ENCODE assay signal across 25 cellular contexts in the genomic region with DNA sequence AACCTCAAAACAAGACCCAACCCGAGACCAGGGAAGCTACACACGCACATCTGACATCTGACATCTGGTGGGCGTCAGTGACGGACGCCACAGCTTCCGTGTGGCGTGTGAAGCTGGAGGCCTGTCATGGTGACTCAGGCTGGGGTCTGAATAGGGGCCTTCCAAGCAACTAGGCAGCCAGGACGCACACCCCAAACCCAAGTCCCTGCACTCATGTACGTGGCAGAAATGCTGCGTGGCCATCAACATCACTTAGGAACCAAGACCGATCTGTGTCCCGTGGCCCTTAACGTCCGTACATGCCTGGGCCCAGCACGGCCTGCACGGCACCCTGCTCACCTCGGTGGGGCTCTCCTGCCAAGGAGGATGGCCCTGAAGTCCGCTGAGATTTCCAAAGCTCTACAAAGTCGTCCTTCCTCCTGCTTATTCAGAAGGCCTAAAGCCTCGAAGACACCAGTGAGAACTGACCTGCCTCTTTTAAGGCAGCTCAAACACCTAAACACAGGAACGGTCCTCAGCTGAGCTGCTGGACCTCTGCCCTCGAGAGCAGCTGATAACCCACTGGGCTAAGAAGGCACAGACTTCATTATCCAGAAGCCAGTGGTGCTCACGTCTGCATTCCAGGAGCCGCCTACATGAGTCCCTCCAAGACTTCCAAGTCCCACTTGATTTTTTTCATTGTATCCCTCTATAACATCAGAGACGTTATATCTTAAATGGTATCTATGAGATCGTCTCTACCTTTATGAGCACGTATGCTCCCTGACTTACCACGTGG.
DNase-seq lines count a peak whose midpoint lies in the region; TF ChIP-seq lines count a peak whose summit lies in the region.
"Had no signal": no experiment of that assay in that cellular context is flagged by ENCODE, and none has a peak within 500 bp of the region (broad histone marks: within the 10 kb centered on the region; RNA-seq: fewer than 3 reads in every experiment).

No MANE protein-coding gene starts in this region.

- H3K36me3 Mint-ChIP-seq in neural crest cell (ENCODE audit: low read depth): no peaks in the 10 kb centered on the region
- H3K36me3 Mint-ChIP-seq: stimulated activated naive B cell treated with anti-CD40 and anti-IgM and Interleukin-4, amounts not matched to agents 10 μg/mL and 1 μg/mL and 100 μg/mL, for 72 hours had no signal

- TF ChIP-seq CTCF in esophagus muscularis mucosa (IDR thresholded peaks at IDR 0.05) (no peak), neural crest cell (conservative IDR thresholded peaks at IDR 0.05) (no peak), tibial artery (IDR thresholded peaks at IDR 0.05) (no peak)

- H3K27ac Mint-ChIP-seq in neural crest cell (ENCODE audit: unreplicated experiment): peak overlapping the region; percentile 37
- H3K27ac Mint-ChIP-seq: stimulated activated naive B cell treated with anti-CD40 and anti-IgM and Interleukin-4, amounts not matched to agents 10 μg/mL and 1 μg/mL and 100 μg/mL, for 72 hours; T-helper 2 cell treated with Interferon-gamma antibody and Interleukin-4, amounts not matched to agents 5 μg/mL and 100 μg/mL, for 36 hours had no signal

- H3K27me3 Mint-ChIP-seq in neural crest cell (ENCODE audit: low read depth): peaks cover 2% of the 10 kb centered on the region

- H3K27ac ChIP-seq in SJSA1 (peak overlapping the region; percentile 98), esophagus muscularis mucosa (replicated peaks in 1 of 4) (peak overlapping the region; percentile 56 to 78 (median 62)), tibial artery (peak overlapping the region; percentile 15 to 22)
- H3K27ac ChIP-seq: adrenal gland, right lobe of liver, WERI-Rb-1 had no signal

- H3K4me1 ChIP-seq in SJSA1 (replicated peaks) (peaks cover 68% of the 10 kb centered on the region), esophagus muscularis mucosa (peaks cover 17 to 88% (median 79%) of the 10 kb centered on the region in 4 donors), tibial artery (peaks cover 0 to 73% (median 28%) of the 10 kb centered on the region in 4 donors)
- H3K4me1 ChIP-seq: adrenal gland, Peyer's patch, right lobe of liver had no signal

- H3K27me3 ChIP-seq in SJSA1 (replicated peaks) (no peaks in the 10 kb centered on the region), esophagus muscularis mucosa (no peaks in the 10 kb centered on the region), tibial artery (no peaks in the 10 kb centered on the region)
- H3K27me3 ChIP-seq: adrenal gland, esophagus squamous epithelium, Peyer's patch, right lobe of liver had no signal

- H3K4me3 Mint-ChIP-seq in neural crest cell: no peak overlapping the region
- H3K4me3 Mint-ChIP-seq: central memory CD8-positive, alpha-beta T cell; stimulated activated naive B cell treated with anti-CD40 and anti-IgM and Interleukin-4, amounts not matched to agents 10 μg/mL and 1 μg/mL and 100 μg/mL, for 72 hours; T-helper 2 cell treated with Interferon-gamma antibody and Interleukin-4, amounts not matched to agents 5 μg/mL and 100 μg/mL, for 36 hours had no signal

- peak; percentile 86 to 89 for DNase-seq in SJSA1 (ENCODE audit: low read depth in 1 of 2, low spot score in 2 of 2)
- no peak for DNase-seq in esophagus muscularis mucosa (ENCODE audit: extremely low spot score)
- DNase-seq in neural crest cell (ENCODE audit: low read depth, low spot score): no peak
- peak in 1 of 2 donors; percentile 53 for DNase-seq in tibial artery
- DNase-seq in COLO668 (lab: John Stamatoyannopoulos, UW; ENCODE audit: unreplicated experiment): no peak
- no peak for DNase-seq in SHP77 treated with DMSO at 0.1 percent for 48 hours (lab: John Stamatoyannopoulos, UW)
- no peak for DNase-seq in AG08396 (ENCODE audit: low spot score)
- DNase-seq in HK-2 (ENCODE audit: unreplicated experiment): no peak
- DNase-seq: activated CD4-positive, alpha-beta T cell treated with anti-CD3 and anti-CD28 coated beads, Interleukin-2, amount 50 U/mL, for 48 hours; activated gamma-delta T cell; effector CD8-positive, alpha-beta T cell; EL; esophagus squamous epithelium; Karpas-422; left colon; midbrain; NCI-H1048; NCI-H187 treated with DMSO at 0.1 percent for 48 hours; right lobe of liver; stimulated activated naive B cell treated with anti-CD40 and anti-IgM and Interleukin-4, amounts not matched to agents 10 μg/mL and 1 μg/mL and 100 μg/mL, for 72 hours; WERI-Rb-1 had no signal

- H3K4me1 Mint-ChIP-seq in neural crest cell: peaks cover 76% of the 10 kb centered on the region

- WGBS in esophagus muscularis mucosa: 73% methylated on average over 21 of the region's 28 CpGs

- intact Hi-C loops in esophagus muscularis mucosa (cut with DNase I): no loop called here
- intact Hi-C loops in tibial artery (cut with DNase I; ENCODE audit: low total_unique reads): no loop called here

- no peaks in the 10 kb centered on the region for H3K9me3 Mint-ChIP-seq in neural crest cell
- H3K9me3 Mint-ChIP-seq: central memory CD8-positive, alpha-beta T cell; T-helper 2 cell treated with Interferon-gamma antibody and Interleukin-4, amounts not matched to agents 5 μg/mL and 100 μg/mL, for 36 hours had no signal

- TF ChIP-seq EP300 in esophagus muscularis mucosa (IDR thresholded peaks at IDR 0.05): no peak

- H3K9me3 ChIP-seq in SJSA1 (replicated peaks) (peaks cover 6% of the 10 kb centered on the region), esophagus muscularis mucosa (no peaks in the 10 kb centered on the region), tibial artery (no peaks in the 10 kb centered on the region)
- H3K9me3 ChIP-seq: adrenal gland, esophagus squamous epithelium, Peyer's patch, right lobe of liver had no signal

- TF ChIP-seq POLR2A in esophagus muscularis mucosa (IDR thresholded peaks at IDR 0.05; ENCODE audit: low read depth): no peak

- no peaks in the 10 kb centered on the region for H3K36me3 ChIP-seq in SJSA1
- H3K36me3 ChIP-seq in esophagus muscularis mucosa: no peaks in the 10 kb centered on the region
- no peaks in the 10 kb centered on the region for H3K36me3 ChIP-seq in tibial artery
- H3K36me3 ChIP-seq: adrenal gland, esophagus squamous epithelium, Peyer's patch, right lobe of liver, WERI-Rb-1 had no signal

- H3K4me3 ChIP-seq in SJSA1 (peak overlapping the region; percentile 26), esophagus muscularis mucosa (peak overlapping the region; percentile 5 to 33 (median 28)), tibial artery (no peak overlapping the region)
- H3K4me3 ChIP-seq: adrenal gland, esophagus squamous epithelium, Peyer's patch, right lobe of liver had no signal

Comparison
In these comparisons a context has a peak if more than half of its experiments do, and no peak if none do; other contexts are left out.
1. DNase-seq: peak in SJSA1 (2 of 2); none in esophagus muscularis mucosa (single experiment), neural crest cell (single experiment), COLO668 (single experiment), SHP77 treated with DMSO at 0.1 percent for 48 hours (single experiment), AG08396 (single experiment) and HK-2 (single experiment).
2. H3K27ac ChIP-seq: peak in every context shown above with its lines; median percentile 98 in SJSA1; 62 in esophagus muscularis mucosa; 18 in tibial artery.
3. H3K4me3 ChIP-seq: peak in SJSA1 (single experiment) and esophagus muscularis mucosa (4 of 4); none in tibial artery (0 of 2).